In the genomic region with DNA sequence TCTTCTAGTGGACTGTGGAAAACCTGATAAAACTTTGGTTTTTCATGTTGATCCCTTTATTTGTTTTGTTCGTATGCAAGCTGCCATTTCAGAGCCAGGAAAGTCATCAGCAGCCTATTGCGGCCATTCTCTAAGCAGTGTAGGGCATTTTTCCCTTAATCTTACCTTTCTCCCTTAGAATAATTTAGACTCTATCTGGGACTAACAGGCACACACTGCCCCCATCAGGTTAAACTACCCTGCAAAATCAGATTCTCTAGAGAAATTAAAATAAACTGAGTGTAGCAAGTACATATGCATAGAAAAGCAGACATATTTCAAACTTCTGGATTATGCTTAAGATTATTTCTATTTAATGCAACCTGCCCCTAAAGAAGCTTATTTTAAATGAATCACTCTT, we compare ENCODE assay signal across 9 cellular contexts.
A peak's percentile ranks its signal among the peaks of the same experiment; 100 is the strongest.
DNase-seq lines count a peak whose midpoint lies in the region; ATAC-seq and TF ChIP-seq lines count a peak whose summit lies in the region.
"Had no signal": no experiment of that assay in that cellular context is flagged by ENCODE, and none has a peak within 500 bp of the region (broad histone marks: within the 10 kb centered on the region; RNA-seq: fewer than 3 reads in every experiment).

No MANE protein-coding gene starts in this region.

- ATAC-seq in HG02623 (IDR thresholded peaks at IDR 0.05; ENCODE audit: unreplicated experiment): no peak
- ATAC-seq in HG02884 (IDR thresholded peaks at IDR 0.05; ENCODE audit: unreplicated experiment): no peak

- H3K9me2 ChIP-seq in Loucy (replicated peaks; ENCODE audit: low read depth, low read length): no peaks in the 10 kb centered on the region

- no peak overlapping the region for H3K4me2 ChIP-seq in Loucy (ENCODE audit: low read depth, low read length, poor library complexity, severe bottlenecking)

- H3K4me3 Mint-ChIP-seq in activated CD4-positive, alpha-beta memory T cell treated with anti-CD3 and anti-CD28 coated beads for 36 hours: no peak overlapping the region
- H3K4me3 Mint-ChIP-seq: stimulated activated naive CD8-positive, alpha-beta T cell treated with anti-CD3 and anti-CD28 coated beads, Interleukin-15, Interleukin-2, amounts not matched to agents 100 ng/mL and 50 ng/mL, for 24 hours had no signal

- H3K36me3 ChIP-seq in Loucy (ENCODE audit: insufficient read depth, low read length) (no peaks in the 10 kb centered on the region), ascending aorta (no peaks in the 10 kb centered on the region)

- no peak overlapping the region for H3K4me3 ChIP-seq in Loucy (ENCODE audit: low read length, poor library complexity, severe bottlenecking)
- peak overlapping the region in 1 of 2 donors; percentile 16 for H3K4me3 ChIP-seq in ascending aorta

- peaks cover 5% of the 10 kb centered on the region for H3K27me3 Mint-ChIP-seq in activated CD4-positive, alpha-beta memory T cell treated with anti-CD3 and anti-CD28 coated beads for 36 hours

- TF ChIP-seq CTCF in Loucy (conservative IDR thresholded peaks at IDR 0.05; ENCODE audit: low read length): peak; percentile 81
- peak in 2 of 3 experiments; percentile 8 to 27 for TF ChIP-seq CTCF in ascending aorta (IDR thresholded peaks at IDR 0.05)

- intact Hi-C loops in ascending aorta (cut with DNase I): no loop called here
- intact Hi-C loops in activated CD4-positive, alpha-beta memory T cell treated with anti-CD3 and anti-CD28 coated beads for 36 hours (cut with micrococcal nuclease): loop anchor here (10.0 kb wide), 1 partner anchor 119 kb away; no protein-coding TSS in a partner anchor

- H3K9me3 ChIP-seq in Loucy (ENCODE audit: insufficient read depth, low read depth, low read length) (no peaks in the 10 kb centered on the region), ascending aorta (no peaks in the 10 kb centered on the region)

- DNase-seq in Caki2 (ENCODE audit: low read depth): peak; percentile 35
- no peak for DNase-seq in ascending aorta (ENCODE audit: low spot score in 2 of 2)
- DNase-seq in kidney tubule cell (ENCODE audit: low spot score): peak; percentile 49
- DNase-seq in HEK293T (ENCODE audit: extremely low spot score): no peak
- DNase-seq in activated CD4-positive, alpha-beta memory T cell treated with anti-CD3 and anti-CD28 coated beads for 36 hours: no peak

- no peaks in the 10 kb centered on the region for H3K36me3 Mint-ChIP-seq in activated CD4-positive, alpha-beta memory T cell treated with anti-CD3 and anti-CD28 coated beads for 36 hours

- POLR2A ChIA-PET in HEK293T (lab: Yijun Ruan, JAX): no interaction called here
- POLR2A ChIA-PET in activated CD4-positive, alpha-beta memory T cell treated with anti-CD3 and anti-CD28 coated beads for 36 hours (lab: Charles Lee): no interaction called here

- no peaks in the 10 kb centered on the region for H3K4me1 ChIP-seq in Loucy (ENCODE audit: insufficient read depth, low read length, poor library complexity, severe bottlenecking)
- H3K4me1 ChIP-seq in ascending aorta: no peaks in the 10 kb centered on the region

- no peak overlapping the region for H2AFZ ChIP-seq in Loucy (ENCODE audit: low read length)

- H3K9me3 Mint-ChIP-seq in activated CD4-positive, alpha-beta memory T cell treated with anti-CD3 and anti-CD28 coated beads for 36 hours: no peaks in the 10 kb centered on the region
- H3K9me3 Mint-ChIP-seq: stimulated activated naive CD8-positive, alpha-beta T cell treated with anti-CD3 and anti-CD28 coated beads, Interleukin-15, Interleukin-2, amounts not matched to agents 100 ng/mL and 50 ng/mL, for 24 hours had no signal

- no peak overlapping the region for H3K27ac Mint-ChIP-seq in activated CD4-positive, alpha-beta memory T cell treated with anti-CD3 and anti-CD28 coated beads for 36 hours
- H3K27ac Mint-ChIP-seq: stimulated activated naive CD8-positive, alpha-beta T cell treated with anti-CD3 and anti-CD28 coated beads, Interleukin-15, Interleukin-2, amounts not matched to agents 100 ng/mL and 50 ng/mL, for 24 hours had no signal

- H3K9ac ChIP-seq in Loucy (ENCODE audit: low read depth, low read length, poor library complexity, severe bottlenecking): no peak overlapping the region

- no peak overlapping the region for H3K27ac ChIP-seq in ascending aorta

- H3K4me1 Mint-ChIP-seq in activated CD4-positive, alpha-beta memory T cell treated with anti-CD3 and anti-CD28 coated beads for 36 hours (ENCODE audit: low read depth): no peaks in the 10 kb centered on the region

- CTCF ChIA-PET in HEK293T (lab: Yijun Ruan, JAX): no interaction called here
- CTCF ChIA-PET in activated CD4-positive, alpha-beta memory T cell treated with anti-CD3 and anti-CD28 coated beads for 36 hours (lab: Charles Lee): interaction anchor here (1.0 to 2.0 kb wide), 4 partner anchors 118 to 1359 kb away, joined by 4 to 14 read pairs (median 6); no protein-coding TSS in a partner anchor

- no peaks in the 10 kb centered on the region for H4K20me1 ChIP-seq in Loucy (ENCODE audit: insufficient read depth, low read length, poor library complexity, severe bottlenecking)

- in situ Hi-C loops in Caki2 (cut with HindIII; ENCODE audit: low pct_unique_long_range_greater_than_20kb, low sequenced_read_pairs): no loop called here

- H3K27me3 ChIP-seq in Loucy (ENCODE audit: insufficient read depth, low read length, poor library complexity, severe bottlenecking) (no peaks in the 10 kb centered on the region), ascending aorta (no peaks in the 10 kb centered on the region)

- H3F3A ChIP-seq in Loucy (ENCODE audit: low read depth): no peaks in the 10 kb centered on the region

- no peaks in the 10 kb centered on the region for H3K79me2 ChIP-seq in Loucy (ENCODE audit: insufficient read depth, low read length)

TF ChIP-seq in HEK293T, 16 proteins besides CTCF, POLR2A, EP300 and RAD21:
- TF ChIP-seq CTBP1 (IDR thresholded peaks at IDR 0.05; ENCODE audit: borderline replicate concordance) (no peak), FOXA1 (IDR thresholded peaks at IDR 0.05) (no peak)

Comparison
In these comparisons a context has a peak if more than half of its experiments do, and no peak if none do; other contexts are left out.
1. DNase-seq: peak in Caki2 (single experiment) and kidney tubule cell (single experiment); none in ascending aorta (0 of 2), HEK293T (single experiment) and activated CD4-positive, alpha-beta memory T cell treated with anti-CD3 and anti-CD28 coated beads for 36 hours (single experiment).